8 cellular contexts compared by ENCODE assay signal in the genomic region with DNA sequence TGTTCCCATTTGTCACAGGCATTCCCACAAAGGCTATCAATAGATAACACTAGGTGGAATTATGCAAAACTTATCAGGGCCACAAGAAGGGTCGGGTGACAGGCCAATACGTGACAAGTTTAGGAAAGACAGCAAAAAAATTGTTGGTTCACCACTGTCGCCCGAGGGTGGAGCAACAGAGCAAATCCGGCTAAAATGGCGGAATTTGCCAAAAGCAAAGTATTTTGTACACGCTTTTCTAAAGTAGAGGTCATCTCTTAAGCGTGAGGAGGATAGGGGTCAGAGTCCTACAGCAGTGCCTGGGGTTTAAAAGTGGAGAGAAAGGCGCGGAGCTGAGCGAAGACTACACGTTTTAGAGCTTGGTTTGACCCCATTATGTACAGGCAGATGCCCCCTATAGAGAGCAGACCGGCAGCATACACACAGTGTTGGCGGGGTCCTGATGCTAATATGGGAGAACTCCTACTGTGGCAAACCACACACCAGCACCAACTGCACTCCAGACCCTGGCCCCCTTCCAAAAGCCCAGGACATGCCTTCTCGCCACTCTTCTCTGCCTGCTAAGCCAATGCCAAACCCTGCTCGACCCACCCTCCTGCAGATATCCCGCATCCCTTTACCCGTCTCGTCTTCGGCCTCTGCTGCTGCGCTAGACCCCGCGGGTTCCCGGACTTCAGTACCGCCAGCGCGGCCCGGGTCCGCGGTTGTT. TPM values are rescaled to one million over a fixed set of nuclear protein-coding genes. Genes with fewer than 3 reads are reported as not detected.
DNase-seq lines count a peak whose midpoint lies in the region; ATAC-seq and TF ChIP-seq lines count a peak whose summit lies in the region.

No MANE protein-coding gene starts in this region.

- H3K36me3 ChIP-seq in adrenal gland (replicated peaks in 1 of 2) = peaks cover 0 to 5% of the 10 kb centered on the region in 2 donors
- peaks cover 18% of the 10 kb centered on the region for H3K36me3 ChIP-seq in iPS-15b (ENCODE audit: control insufficient read depth, insufficient read depth, low read length)

- intact Hi-C loops in adrenal gland (cut with DNase I) = no loop called here

- peak overlapping the region in 3 of 4 donors; percentile 19 to 62 (median 52) for H3K4me3 ChIP-seq in adrenal gland
- H3K4me3 ChIP-seq in iPS-15b (ENCODE audit: low read depth, low read length) = peak overlapping the region; percentile 99

- ATAC-seq in GM19035 (IDR thresholded peaks at IDR 0.05; ENCODE audit: unreplicated experiment) (peak; percentile 47), HG03135 (IDR thresholded peaks at IDR 0.05; ENCODE audit: unreplicated experiment) (peak; percentile 47)
- ATAC-seq in activated CD4-positive, CD25-positive, alpha-beta regulatory T cell treated with anti-CD3 and anti-CD28 coated beads, Interleukin-2, amount 50 U/mL, for 24 hours = no peak

- H3K9me3 ChIP-seq in adrenal gland (replicated peaks in 1 of 3) = no peaks in the 10 kb centered on the region
- H3K9me3 ChIP-seq in iPS-15b (ENCODE audit: control insufficient read depth, insufficient read depth, low read length) = no peaks in the 10 kb centered on the region

- TF ChIP-seq CTCF in adrenal gland (IDR thresholded peaks at IDR 0.05) = no peak

- H3K27ac ChIP-seq in adrenal gland = no peak overlapping the region

- no peak for TF ChIP-seq POLR2A in adrenal gland (IDR thresholded peaks at IDR 0.05)

- 1 to 2% (median 1%) methylated on average over 30 of the region's 30 CpGs for WGBS in adrenal gland, 4 donors

- DNase-seq in Daoy (ENCODE audit: low read depth) (peak; percentile 41), NOMO-1 treated with dmso at 0.1 percent for 144 hours (lab: John Stamatoyannopoulos, UW; ENCODE audit: unreplicated experiment) (peak; percentile 41), adrenal gland (peak in 6 of 7 donors; percentile 14 to 60 (median 26))
- DNase-seq in stimulated activated CD4-positive, alpha-beta T cell treated with anti-CD3 and anti-CD28 coated beads, Interleukin-1b, Interleukin-23, amount 100 ng/mL, for 48 hours = peak; percentile 40

- H3K27me3 ChIP-seq in adrenal gland = no peaks in the 10 kb centered on the region
- H3K27me3 ChIP-seq in iPS-15b (ENCODE audit: control insufficient read depth, insufficient read depth, low read length) = no peaks in the 10 kb centered on the region

- H3K9ac ChIP-seq in iPS-15b (ENCODE audit: low read depth, low read length) = peak overlapping the region; percentile 97

- H3K4me1 ChIP-seq in adrenal gland (replicated peaks in 1 of 2) (peaks cover 0 to 14% of the 10 kb centered on the region in 2 donors), iPS-15b (ENCODE audit: control insufficient read depth, insufficient read depth, low read length) (peaks cover 3% of the 10 kb centered on the region)

RNA-seq across cellular contexts. Expression of a gene that starts 0.7 kb away (rescaled TPM):
- 124 and 154 TPM in 2 replicates for total RNA-seq in Daoy (2014; rRNA removed; shearing (Covaris generic))
- 1 to 10 TPM in 6 of 8 donors, under 1 TPM in 2; 0.24 to 4.9 (median 2.0) TPM for total RNA-seq in adrenal gland
- 1 to 10 TPM in 2 of 3 donors, under 1 TPM in 1; 0.98 to 3.9 (median 2.7) TPM for polyA plus RNA-seq in adrenal gland

RNA-seq across cellular contexts. Expression of a gene that starts 21.8 kb away (rescaled TPM):
- total RNA-seq in Daoy (2014; rRNA removed; shearing (Covaris generic)) = 71.6 and 73.5 TPM in 2 replicates
- total RNA-seq in adrenal gland = 10 to 100 TPM; 10.6 to 26.4 (median 15.2) TPM
- polyA plus RNA-seq in adrenal gland = 10 to 100 TPM; 25.4 to 35.4 (median 32.9) TPM

RNA-seq across cellular contexts. Expression of a gene that starts 47.3 kb away (rescaled TPM):
- 12.7 and 24.1 TPM in 2 replicates for total RNA-seq in Daoy (2014; rRNA removed; shearing (Covaris generic))
- total RNA-seq in adrenal gland = 10 to 100 TPM; 10.5 to 36.3 (median 14.1) TPM
- 10 to 100 TPM in 1 of 3 donors, 1 to 10 TPM in 2; 5.7 to 14.7 (median 8.1) TPM for polyA plus RNA-seq in adrenal gland

RNA-seq across cellular contexts. Expression of a gene that starts 58.0 kb away (rescaled TPM):
- 0.29 TPM in 1 of 2 replicates, not detected in the other for total RNA-seq in Daoy (2014; rRNA removed; shearing (Covaris generic))
- under 1 TPM in 1 of 8 donors, not detected in 7; 0.14 TPM for total RNA-seq in adrenal gland
- under 1 TPM in 2 of 3 donors, not detected in 1; 0.16 to 0.20 TPM for polyA plus RNA-seq in adrenal gland

Comparison
In these comparisons a context has a peak if more than half of its experiments do, and no peak if none do; other contexts are left out.
1. ATAC-seq: peak in GM19035 (single experiment) and HG03135 (single experiment); none in activated CD4-positive, CD25-positive, alpha-beta regulatory T cell treated with anti-CD3 and anti-CD28 coated beads, Interleukin-2, amount 50 U/mL, for 24 hours (0 of 2).
2. RNA of a gene that starts 0.7 kb away (total RNA-seq): 124 to 154 TPM in Daoy; 0.24 to 4.9 TPM in adrenal gland; every median in the first group is over 10 times any median in the second.
3. Peak in every context shown above with its lines, with median percentiles within 50 percentile points of each other: DNase-seq.